In genomic region chr3:49100046-49100615, GRCh38 we compare ENCODE assay signal across 1 cellular context.
TF ChIP-seq lines count a peak whose summit lies in the region.

No MANE protein-coding gene starts in this region.

TF ChIP-seq in K562, 482 proteins besides CTCF, POLR2A, EP300 and RAD21:
- TF ChIP-seq ZNF239 (CRISPR knock-in tag; IDR thresholded peaks at IDR 0.05) (no peak), RBFOX2 (IDR thresholded peaks at IDR 0.05; ENCODE audit: low read depth, low read length) (peak; percentile 30; the same call in 1 of the 2 replicates), CREBBP (IDR thresholded peaks at IDR 0.05; ENCODE audit: low read depth, low read length) (no peak)
TF ChIP-seq in K562: peak in this region for 1.
